ENCODE assay signal across 8 cellular contexts in the genomic region with DNA sequence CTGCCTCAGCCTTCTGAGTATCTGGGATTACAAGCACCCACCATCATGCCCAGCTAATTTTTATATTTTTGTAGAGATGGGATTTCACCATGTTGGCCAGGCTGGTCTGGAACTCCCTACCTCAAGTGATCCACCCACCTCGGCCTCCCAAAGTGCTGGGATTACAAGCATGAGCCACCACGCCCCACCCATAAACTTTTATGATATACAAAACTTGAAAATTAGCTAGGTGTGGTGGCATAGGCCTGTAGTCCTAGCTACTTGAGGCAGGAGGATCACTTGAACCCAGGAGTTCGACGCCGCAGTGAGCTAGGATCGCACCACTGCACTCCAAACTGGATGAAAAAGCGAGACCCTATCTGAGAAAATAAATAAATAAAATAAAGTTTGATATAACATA.
DNase-seq lines count a peak whose midpoint lies in the region; ATAC-seq and TF ChIP-seq lines count a peak whose summit lies in the region.
"Not testable (repeated sequence)": the region's sequence is repeated elsewhere in the genome, so short reads cannot be mapped to it uniquely, and the experiment has no call there.

No MANE protein-coding gene starts in this region.

- DNase-seq in CD4-positive, CD25-positive, alpha-beta regulatory T cell; SJCRH30; effector memory CD4-positive, alpha-beta T cell; lower lobe of right lung; trophoblast cell: not testable (repeated sequence)

- H2AFZ ChIP-seq in KMS-11 (ENCODE audit: low read depth) (peak overlapping the region; percentile 54; the same call in 1 of the 2 replicates), trophoblast cell (ENCODE audit: insufficient read depth, low read length, poor library complexity) (peak overlapping the region; percentile 52)

- WGBS in trophoblast cell (ENCODE audit: extremely low coverage, insufficient coverage, insufficient read length), result no CpG with 5 or more reads among the region's 7 CpGs

- H2BK5ac ChIP-seq in trophoblast cell (ENCODE audit: low read depth, low read length, poor library complexity), result not testable (repeated sequence)

- not testable (repeated sequence) for H3K27me3 ChIP-seq in CD4-positive, CD25-positive, alpha-beta regulatory T cell (ENCODE audit: control insufficient read depth, insufficient read depth, low read length); KMS-11 (ENCODE audit: insufficient read depth, low read depth); SJCRH30; effector memory CD4-positive, alpha-beta T cell (replicated peaks; ENCODE audit: control insufficient read depth, insufficient read depth, low read length, poor library complexity, severe bottlenecking); lower lobe of right lung (ENCODE audit: low read depth); trophoblast cell (ENCODE audit: insufficient read depth, low read length); stomach smooth muscle (ENCODE audit: control insufficient read depth in 1 of 2, insufficient read depth in 2 of 2, low read length in 2 of 2)

- not testable (repeated sequence) for TF ChIP-seq CTCF in KMS-11 (conservative IDR thresholded peaks at IDR 0.05; ENCODE audit: low read depth, low read length); lower lobe of right lung (IDR thresholded peaks at IDR 0.05)

- H4K8ac ChIP-seq in trophoblast cell (ENCODE audit: low read depth, low read length), result not testable (repeated sequence)

- not testable (repeated sequence) for H3K27ac ChIP-seq in CD4-positive, CD25-positive, alpha-beta regulatory T cell (ENCODE audit: insufficient read depth, low read length, poor library complexity, severe bottlenecking); KMS-11; effector memory CD4-positive, alpha-beta T cell (ENCODE audit: insufficient read depth, low read length, poor library complexity, severe bottlenecking); lower lobe of right lung; trophoblast cell (ENCODE audit: low read depth, low read length); stomach smooth muscle (ENCODE audit: low read length)
- peak overlapping the region; percentile 72 for H3K27ac ChIP-seq in SJCRH30

- not testable (repeated sequence) for H3K27me3 Mint-ChIP-seq in CD4-positive, CD25-positive, alpha-beta regulatory T cell; activated naive CD4-positive, alpha-beta T cell treated with anti-CD3 and anti-CD28 coated beads, Interleukin-2, amount 50 U/mL, for 24 hours

- not testable (repeated sequence) for H3K23ac ChIP-seq in trophoblast cell (ENCODE audit: low read length)

- H3K9me3 ChIP-seq in CD4-positive, CD25-positive, alpha-beta regulatory T cell (ENCODE audit: control insufficient read depth in 2 of 2, low read length in 2 of 2); SJCRH30 (replicated peaks); effector memory CD4-positive, alpha-beta T cell (ENCODE audit: control insufficient read depth, low read length); lower lobe of right lung; trophoblast cell (ENCODE audit: insufficient read depth, low read depth, low read length); stomach smooth muscle (ENCODE audit: control insufficient read depth in 2 of 2, low read length in 2 of 2): not testable (repeated sequence)

- not testable (repeated sequence) for H3K4me1 ChIP-seq in CD4-positive, CD25-positive, alpha-beta regulatory T cell (ENCODE audit: control insufficient read depth, insufficient read depth, low read length, poor library complexity, severe bottlenecking); KMS-11 (ENCODE audit: low read depth, poor library complexity, severe bottlenecking); effector memory CD4-positive, alpha-beta T cell (ENCODE audit: control insufficient read depth, insufficient read depth, low read length, poor library complexity, severe bottlenecking); trophoblast cell (ENCODE audit: control insufficient read depth in 1 of 2, insufficient read depth in 2 of 2, low read length in 2 of 2); stomach smooth muscle (ENCODE audit: control insufficient read depth, insufficient read depth, low read length)
- H3K4me1 ChIP-seq in SJCRH30 (peaks cover 27% of the 10 kb centered on the region), lower lobe of right lung (peaks cover 16% of the 10 kb centered on the region)

- H3K4ac ChIP-seq in trophoblast cell (ENCODE audit: low read depth, low read length), result not testable (repeated sequence)

- not testable (repeated sequence) for H4K20me1 ChIP-seq in KMS-11 (ENCODE audit: insufficient read depth)

- peaks cover 6 to 16% (median 10%) of the 10 kb centered on the region in 4 donors for H3K4me1 Mint-ChIP-seq in CD4-positive, CD25-positive, alpha-beta regulatory T cell
- peaks cover 22% of the 10 kb centered on the region for H3K4me1 Mint-ChIP-seq in activated naive CD4-positive, alpha-beta T cell treated with anti-CD3 and anti-CD28 coated beads, Interleukin-2, amount 50 U/mL, for 24 hours

- H3K4me2 ChIP-seq in KMS-11; trophoblast cell (ENCODE audit: low read length): not testable (repeated sequence)

- not testable (repeated sequence) for H3K36me3 ChIP-seq in CD4-positive, CD25-positive, alpha-beta regulatory T cell (ENCODE audit: control insufficient read depth, insufficient read depth, low read length); KMS-11 (ENCODE audit: insufficient read depth); SJCRH30; effector memory CD4-positive, alpha-beta T cell (ENCODE audit: control insufficient read depth, insufficient read depth, low read length); lower lobe of right lung; trophoblast cell (ENCODE audit: control insufficient read depth in 1 of 2, insufficient read depth in 2 of 2, low read length in 2 of 2); stomach smooth muscle (ENCODE audit: control insufficient read depth in 2 of 2, insufficient read depth in 2 of 2, low read length in 2 of 2)

- H4K12ac ChIP-seq in trophoblast cell (ENCODE audit: low read depth, low read length), result not testable (repeated sequence)

- H3K79me2 ChIP-seq in KMS-11 (ENCODE audit: insufficient read depth, low read depth); trophoblast cell (ENCODE audit: control insufficient read depth, insufficient read depth, low read length, poor library complexity): not testable (repeated sequence)

- not testable (repeated sequence) for H3K9me3 Mint-ChIP-seq in CD4-positive, CD25-positive, alpha-beta regulatory T cell; activated naive CD4-positive, alpha-beta T cell treated with anti-CD3 and anti-CD28 coated beads, Interleukin-2, amount 50 U/mL, for 24 hours

- H2BK120ac ChIP-seq in trophoblast cell (ENCODE audit: insufficient read depth, low read length, poor library complexity), result peak overlapping the region; percentile 44

- H3K14ac ChIP-seq in trophoblast cell (ENCODE audit: low read length), result not testable (repeated sequence)

- H3K36me3 Mint-ChIP-seq in CD4-positive, CD25-positive, alpha-beta regulatory T cell; activated naive CD4-positive, alpha-beta T cell treated with anti-CD3 and anti-CD28 coated beads, Interleukin-2, amount 50 U/mL, for 24 hours: not testable (repeated sequence)

- peak overlapping the region; percentile 79 for H3K4me3 ChIP-seq in CD4-positive, CD25-positive, alpha-beta regulatory T cell (ENCODE audit: low read depth, low read length)
- H3K4me3 ChIP-seq in KMS-11 (IDR thresholded peaks at IDR 0.05; ENCODE audit: insufficient read depth, low read depth, low read length); trophoblast cell (ENCODE audit: low read depth, low read length): not testable (repeated sequence)
- H3K4me3 ChIP-seq in SJCRH30 (peak overlapping the region; percentile 49), lower lobe of right lung (peak overlapping the region; percentile 24), stomach smooth muscle (ENCODE audit: low read length in 2 of 2) (peak overlapping the region; percentile 56 to 59)
- H3K4me3 ChIP-seq in effector memory CD4-positive, alpha-beta T cell (ENCODE audit: insufficient read depth, low read depth, low read length, poor library complexity, severe bottlenecking), result peak overlapping the region; percentile 51

- not testable (repeated sequence) for H2BK12ac ChIP-seq in trophoblast cell (ENCODE audit: low read length)

- not testable (repeated sequence) for ATAC-seq in CD4-positive, CD25-positive, alpha-beta regulatory T cell (ENCODE audit: low read depth in 2 of 2); lower lobe of right lung

- not testable (repeated sequence) for H2AK5ac ChIP-seq in trophoblast cell (ENCODE audit: low read length)

- intact Hi-C loops in lower lobe of right lung (cut with DNase I), result not testable (repeated sequence)

- H3K9ac ChIP-seq in KMS-11; trophoblast cell (ENCODE audit: low read length); stomach smooth muscle (ENCODE audit: low read length in 2 of 2): not testable (repeated sequence)

- not testable (repeated sequence) for H4K91ac ChIP-seq in trophoblast cell (ENCODE audit: low read depth, low read length)

- not testable (repeated sequence) for H3K18ac ChIP-seq in trophoblast cell (ENCODE audit: low read length)

- H3K4me3 Mint-ChIP-seq in CD4-positive, CD25-positive, alpha-beta regulatory T cell, result peak overlapping the region in 2 of 4 donors; percentile 50 to 76
- peak overlapping the region; percentile 36 for H3K4me3 Mint-ChIP-seq in activated naive CD4-positive, alpha-beta T cell treated with anti-CD3 and anti-CD28 coated beads, Interleukin-2, amount 50 U/mL, for 24 hours

- H3K27ac Mint-ChIP-seq in CD4-positive, CD25-positive, alpha-beta regulatory T cell, result peak overlapping the region in 1 of 3 donors; percentile 75
- not testable (repeated sequence) for H3K27ac Mint-ChIP-seq in activated naive CD4-positive, alpha-beta T cell treated with anti-CD3 and anti-CD28 coated beads, Interleukin-2, amount 50 U/mL, for 24 hours

- H3K79me1 ChIP-seq in trophoblast cell (ENCODE audit: low read length), result not testable (repeated sequence)
